29 cellular contexts compared by ENCODE assay signal in the genomic region with DNA sequence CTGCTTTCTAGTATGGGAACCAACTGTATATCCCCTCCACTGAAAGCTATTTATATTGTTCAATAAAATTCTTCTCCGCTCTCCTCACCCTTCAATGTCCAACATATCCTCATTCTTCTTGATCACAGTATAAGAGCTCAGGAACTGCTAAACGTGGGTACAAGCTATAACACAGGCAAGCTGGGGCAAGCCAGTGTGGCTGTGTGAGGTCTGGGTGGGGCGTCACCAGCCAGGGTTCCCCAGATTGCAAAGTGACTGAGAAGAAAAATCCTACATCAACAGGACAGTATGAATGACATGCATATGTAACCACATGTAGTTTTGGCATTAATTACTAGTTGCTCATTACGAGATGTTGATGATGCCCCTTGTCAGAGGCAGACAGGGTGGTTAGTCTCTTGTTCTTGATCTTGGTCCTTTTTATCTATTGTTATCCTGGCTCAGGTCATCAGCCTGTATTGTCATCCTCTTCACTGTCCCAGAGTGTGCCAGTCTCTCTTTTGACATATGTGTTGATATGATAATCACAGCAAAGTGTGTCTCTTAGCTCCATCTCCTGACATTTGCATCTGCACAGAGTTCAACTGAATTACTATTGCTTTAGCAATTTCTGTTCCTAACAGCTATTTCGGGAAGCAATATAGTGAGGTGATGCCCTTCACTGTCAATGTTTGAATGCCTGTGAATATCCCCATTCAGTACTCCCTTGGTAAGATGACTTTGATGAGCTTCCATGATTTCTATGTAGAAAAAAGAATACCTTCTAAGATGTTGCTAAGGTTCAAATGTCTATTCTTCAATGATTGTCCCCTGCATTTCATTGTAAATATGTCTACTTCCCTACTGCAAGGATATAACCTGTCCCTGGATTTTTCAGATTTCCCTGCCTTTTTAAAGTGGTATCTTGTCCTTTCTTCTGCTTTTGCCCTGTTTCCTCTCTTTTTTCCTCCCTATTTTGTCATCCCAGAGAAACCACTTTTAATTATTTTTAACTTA.
"Had no signal": no experiment of that assay in that cellular context is flagged by ENCODE, and none has a peak within 500 bp of the region (broad histone marks: within the 10 kb centered on the region; RNA-seq: fewer than 3 reads in every experiment).

No MANE protein-coding gene starts in this region.

- H3K9me3 Mint-ChIP-seq: nephron; stimulated activated memory B cell treated with anti-CD40 and anti-IgM and Interleukin-4, amounts not matched to agents 10 μg/mL and 1 μg/mL and 100 μg/mL, for 72 hours; type B pancreatic cell had no signal

- H3K36me3 Mint-ChIP-seq: naive thymus-derived CD4-positive, alpha-beta T cell; stimulated activated memory B cell treated with anti-CD40 and anti-IgM and Interleukin-4, amounts not matched to agents 10 μg/mL and 1 μg/mL and 100 μg/mL, for 72 hours; type B pancreatic cell had no signal

- H3K36me3 ChIP-seq: gastroesophageal sphincter, heart right ventricle, left lung, ovary, sigmoid colon, tibial artery had no signal

- DNase-seq: dermis blood vessel endothelial cell; effector memory CD4-positive, alpha-beta T cell; foreskin fibroblast; heart right ventricle; hippocampal formation; left cardiac atrium; left lung; mesendoderm; midbrain; naive thymus-derived CD4-positive, alpha-beta T cell; nucleus accumbens; ovary; posterior cingulate gyrus; psoas muscle; right cardiac atrium; sigmoid colon; stimulated activated CD4-positive, alpha-beta T cell treated with anti-CD3 and anti-CD28 coated beads, Interleukin-4, amount 100 ng/mL, for 4 hours; stimulated activated naive CD8-positive, alpha-beta T cell treated with anti-CD3 and anti-CD28 coated beads, Interleukin-15, Interleukin-2, amounts not matched to agents 100 U/mL and 50 U/mL, for 24 hours; substantia nigra; testis; tibial artery had no signal

- H3K27me3 ChIP-seq: gastroesophageal sphincter, heart right ventricle, left lung, ovary, sigmoid colon, testis, tibial artery had no signal

- FAIRE-seq: endometrium, islet of Langerhans had no signal

- H3K27me3 Mint-ChIP-seq: stimulated activated memory B cell treated with anti-CD40 and anti-IgM and Interleukin-4, amounts not matched to agents 10 μg/mL and 1 μg/mL and 100 μg/mL, for 72 hours; type B pancreatic cell had no signal

- H3K4me3 Mint-ChIP-seq: naive thymus-derived CD4-positive, alpha-beta T cell; nephron; stimulated activated memory B cell treated with anti-CD40 and anti-IgM and Interleukin-4, amounts not matched to agents 10 μg/mL and 1 μg/mL and 100 μg/mL, for 72 hours; type B pancreatic cell had no signal

- ATAC-seq: esophagus mucosa; gastroesophageal sphincter; heart right ventricle; left cardiac atrium; left lung; naive thymus-derived CD4-positive, alpha-beta T cell; psoas muscle; right cardiac atrium; stimulated activated memory B cell treated with anti-CD40 and anti-IgM and Interleukin-4, amounts not matched to agents 10 μg/mL and 1 μg/mL and 100 μg/mL, for 72 hours; stimulated activated naive CD8-positive, alpha-beta T cell treated with anti-CD3 and anti-CD28 coated beads, Interleukin-15, Interleukin-2, amounts not matched to agents 100 U/mL and 50 U/mL, for 24 hours had no signal

- H3K4me1 Mint-ChIP-seq: naive thymus-derived CD4-positive, alpha-beta T cell; nephron; stimulated activated memory B cell treated with anti-CD40 and anti-IgM and Interleukin-4, amounts not matched to agents 10 μg/mL and 1 μg/mL and 100 μg/mL, for 72 hours had no signal

- H3K27ac Mint-ChIP-seq: naive thymus-derived CD4-positive, alpha-beta T cell; nephron; stimulated activated memory B cell treated with anti-CD40 and anti-IgM and Interleukin-4, amounts not matched to agents 10 μg/mL and 1 μg/mL and 100 μg/mL, for 72 hours; type B pancreatic cell had no signal

- H3K4me3 ChIP-seq: coronary artery, gastroesophageal sphincter, heart right ventricle, left lung, ovary, psoas muscle, sigmoid colon, testis, tibial artery had no signal
